Comparison of ENCODE assay signal across 1 cellular context in the genomic region with DNA sequence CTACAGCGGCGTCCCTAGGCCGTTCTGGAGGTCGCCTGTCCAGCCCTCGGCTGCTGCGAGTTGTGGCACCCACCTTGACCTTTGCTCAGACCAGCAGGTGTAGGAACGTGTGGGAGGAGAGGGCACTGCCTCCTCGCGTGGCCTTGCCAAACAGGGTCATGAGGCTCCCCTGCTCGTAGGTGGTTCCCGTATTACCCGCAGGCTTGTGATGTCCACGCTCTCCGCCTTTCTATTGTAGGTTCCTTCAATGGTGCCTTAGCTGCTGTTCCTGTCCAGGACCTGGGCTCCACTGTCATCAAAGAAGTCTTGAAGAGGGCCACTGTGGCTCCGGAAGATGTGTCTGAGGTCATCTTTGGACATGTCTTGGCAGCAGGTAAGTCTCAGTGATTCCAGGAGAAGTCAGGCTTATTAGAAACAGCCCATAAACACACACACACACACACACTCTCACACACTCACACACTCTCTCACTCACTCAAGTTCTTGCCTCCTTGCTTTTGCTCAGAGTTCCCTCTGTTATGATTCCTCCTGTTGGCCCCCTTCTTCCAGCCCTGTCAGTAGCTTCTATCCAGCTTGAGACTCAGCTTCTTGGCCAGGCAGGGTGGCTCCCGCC.
TF ChIP-seq lines count a peak whose summit lies in the region.

No MANE protein-coding gene starts in this region.

TF ChIP-seq in HepG2, 621 proteins besides CTCF, POLR2A, EP300 and RAD21 (continued from another document and continues in another):
- TF ChIP-seq, protein P1, sequence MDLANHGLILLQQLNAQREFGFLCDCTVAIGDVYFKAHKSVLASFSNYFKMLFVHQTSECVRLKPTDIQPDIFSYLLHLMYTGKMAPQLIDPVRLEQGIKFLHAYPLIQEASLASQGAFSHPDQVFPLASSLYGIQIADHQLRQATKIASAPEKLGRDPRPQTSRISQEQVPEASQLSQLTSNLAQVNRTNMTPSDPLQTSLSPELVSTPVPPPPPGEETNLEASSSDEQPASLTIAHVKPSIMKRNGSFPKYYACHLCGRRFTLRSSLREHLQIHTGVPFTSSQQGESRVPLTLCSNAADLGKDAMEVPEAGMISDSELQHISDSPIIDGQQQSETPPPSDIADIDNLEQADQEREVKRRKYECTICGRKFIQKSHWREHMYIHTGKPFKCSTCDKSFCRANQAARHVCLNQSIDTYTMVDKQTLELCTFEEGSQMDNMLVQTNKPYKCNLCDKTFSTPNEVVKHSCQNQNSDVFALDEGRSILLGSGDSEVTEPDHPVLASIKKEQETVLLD (CRISPR knock-in tag; IDR thresholded peaks at IDR 0.05; ENCODE audit: low read depth): no peak
- TF ChIP-seq CCDC6 (CRISPR knock-in tag; IDR thresholded peaks at IDR 0.05): no peak
- TF ChIP-seq ESRRA (CRISPR knock-in tag; IDR thresholded peaks at IDR 0.05; ENCODE audit: low read depth): peak; percentile 97
- no peak for TF ChIP-seq CHD2 (IDR thresholded peaks at IDR 0.05; ENCODE audit: low read depth, low read length)
- TF ChIP-seq ZNF749 (CRISPR knock-in tag; IDR thresholded peaks at IDR 0.05; ENCODE audit: borderline replicate concordance): peak; percentile 40; the same call in 1 of the 2 replicates
- TF ChIP-seq ZNF672 (CRISPR knock-in tag; IDR thresholded peaks at IDR 0.05): no peak
- TF ChIP-seq, protein P2, sequence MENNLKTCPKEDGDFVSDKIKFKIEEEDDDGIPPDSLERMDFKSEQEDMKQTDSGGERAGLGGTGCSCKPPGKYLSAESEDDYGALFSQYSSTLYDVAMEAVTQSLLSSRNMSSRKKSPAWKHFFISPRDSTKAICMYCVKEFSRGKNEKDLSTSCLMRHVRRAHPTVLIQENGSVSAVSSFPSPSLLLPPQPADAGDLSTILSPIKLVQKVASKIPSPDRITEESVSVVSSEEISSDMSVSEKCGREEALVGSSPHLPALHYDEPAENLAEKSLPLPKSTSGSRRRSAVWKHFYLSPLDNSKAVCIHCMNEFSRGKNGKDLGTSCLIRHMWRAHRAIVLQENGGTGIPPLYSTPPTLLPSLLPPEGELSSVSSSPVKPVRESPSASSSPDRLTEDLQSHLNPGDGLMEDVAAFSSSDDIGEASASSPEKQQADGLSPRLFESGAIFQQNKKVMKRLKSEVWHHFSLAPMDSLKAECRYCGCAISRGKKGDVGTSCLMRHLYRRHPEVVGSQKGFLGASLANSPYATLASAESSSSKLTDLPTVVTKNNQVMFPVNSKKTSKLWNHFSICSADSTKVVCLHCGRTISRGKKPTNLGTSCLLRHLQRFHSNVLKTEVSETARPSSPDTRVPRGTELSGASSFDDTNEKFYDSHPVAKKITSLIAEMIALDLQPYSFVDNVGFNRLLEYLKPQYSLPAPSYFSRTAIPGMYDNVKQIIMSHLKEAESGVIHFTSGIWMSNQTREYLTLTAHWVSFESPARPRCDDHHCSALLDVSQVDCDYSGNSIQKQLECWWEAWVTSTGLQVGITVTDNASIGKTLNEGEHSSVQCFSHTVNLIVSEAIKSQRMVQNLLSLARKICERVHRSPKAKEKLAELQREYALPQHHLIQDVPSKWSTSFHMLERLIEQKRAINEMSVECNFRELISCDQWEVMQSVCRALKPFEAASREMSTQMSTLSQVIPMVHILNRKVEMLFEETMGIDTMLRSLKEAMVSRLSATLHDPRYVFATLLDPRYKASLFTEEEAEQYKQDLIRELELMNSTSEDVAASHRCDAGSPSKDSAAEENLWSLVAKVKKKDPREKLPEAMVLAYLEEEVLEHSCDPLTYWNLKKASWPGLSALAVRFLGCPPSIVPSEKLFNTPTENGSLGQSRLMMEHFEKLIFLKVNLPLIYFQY (CRISPR knock-in tag; IDR thresholded peaks at IDR 0.05; ENCODE audit: borderline replicate concordance): no peak
- 0 out of 2 replicates have a peak, but pooled peaks have one; percentile 51 for TF ChIP-seq HMG20B (CRISPR knock-in tag; conservative IDR thresholded peaks at IDR 0.05)
- no peak for TF ChIP-seq ZNF879 (CRISPR knock-in tag; IDR thresholded peaks at IDR 0.05)
- no peak for TF ChIP-seq ZNF124 (CRISPR knock-in tag; IDR thresholded peaks at IDR 0.05)
- TF ChIP-seq KDM2A (CRISPR knock-in tag; IDR thresholded peaks at IDR 0.05; ENCODE audit: borderline replicate concordance, low read depth): no peak
- no peak for TF ChIP-seq TCF7L2 (IDR thresholded peaks at IDR 0.05; ENCODE audit: low read depth, low read length)
- TF ChIP-seq ZNF598 (CRISPR knock-in tag; IDR thresholded peaks at IDR 0.05; ENCODE audit: borderline replicate concordance): peak; percentile 98
- TF ChIP-seq ZNF337 (CRISPR knock-in tag; IDR thresholded peaks at IDR 0.05; ENCODE audit: borderline replicate concordance, low read depth): peak; percentile 78; the same call in 1 of the 2 replicates
- TF ChIP-seq, protein P3, sequence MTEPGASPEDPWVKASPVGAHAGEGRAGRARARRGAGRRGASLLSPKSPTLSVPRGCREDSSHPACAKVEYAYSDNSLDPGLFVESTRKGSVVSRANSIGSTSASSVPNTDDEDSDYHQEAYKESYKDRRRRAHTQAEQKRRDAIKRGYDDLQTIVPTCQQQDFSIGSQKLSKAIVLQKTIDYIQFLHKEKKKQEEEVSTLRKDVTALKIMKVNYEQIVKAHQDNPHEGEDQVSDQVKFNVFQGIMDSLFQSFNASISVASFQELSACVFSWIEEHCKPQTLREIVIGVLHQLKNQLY (CRISPR knock-in tag; IDR thresholded peaks at IDR 0.05): peak; percentile 79; the same call in 1 of the 2 replicates
- TF ChIP-seq KAT8 (CRISPR knock-in tag; IDR thresholded peaks at IDR 0.05): no peak
- TF ChIP-seq PPARG (CRISPR knock-in tag; conservative IDR thresholded peaks at IDR 0.05): peak; percentile 88
- TF ChIP-seq, protein P4, sequence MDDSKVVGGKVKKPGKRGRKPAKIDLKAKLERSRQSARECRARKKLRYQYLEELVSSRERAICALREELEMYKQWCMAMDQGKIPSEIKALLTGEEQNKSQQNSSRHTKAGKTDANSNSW (CRISPR knock-in tag; IDR thresholded peaks at IDR 0.05; ENCODE audit: borderline replicate concordance): no peak; the same call in 1 of the 2 replicates
- no peak for TF ChIP-seq ZNF850 (CRISPR knock-in tag; conservative IDR thresholded peaks at IDR 0.05)
- TF ChIP-seq, protein P5, sequence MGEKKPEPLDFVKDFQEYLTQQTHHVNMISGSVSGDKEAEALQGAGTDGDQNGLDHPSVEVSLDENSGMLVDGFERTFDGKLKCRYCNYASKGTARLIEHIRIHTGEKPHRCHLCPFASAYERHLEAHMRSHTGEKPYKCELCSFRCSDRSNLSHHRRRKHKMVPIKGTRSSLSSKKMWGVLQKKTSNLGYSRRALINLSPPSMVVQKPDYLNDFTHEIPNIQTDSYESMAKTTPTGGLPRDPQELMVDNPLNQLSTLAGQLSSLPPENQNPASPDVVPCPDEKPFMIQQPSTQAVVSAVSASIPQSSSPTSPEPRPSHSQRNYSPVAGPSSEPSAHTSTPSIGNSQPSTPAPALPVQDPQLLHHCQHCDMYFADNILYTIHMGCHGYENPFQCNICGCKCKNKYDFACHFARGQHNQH (CRISPR knock-in tag; IDR thresholded peaks at IDR 0.05): no peak; the same call in 1 of the 2 replicates
- TF ChIP-seq ZNF343 (CRISPR knock-in tag; IDR thresholded peaks at IDR 0.05): 0 out of 2 replicates have a peak, but pooled peaks have one; percentile 9
- peak; percentile 58; the same call in 1 of the 2 replicates for TF ChIP-seq MXD4 (CRISPR knock-in tag; IDR thresholded peaks at IDR 0.05)
- TF ChIP-seq MIER2 (CRISPR knock-in tag; IDR thresholded peaks at IDR 0.05): peak; percentile 55; the same call in 1 of the 2 replicates
- TF ChIP-seq, protein P6, sequence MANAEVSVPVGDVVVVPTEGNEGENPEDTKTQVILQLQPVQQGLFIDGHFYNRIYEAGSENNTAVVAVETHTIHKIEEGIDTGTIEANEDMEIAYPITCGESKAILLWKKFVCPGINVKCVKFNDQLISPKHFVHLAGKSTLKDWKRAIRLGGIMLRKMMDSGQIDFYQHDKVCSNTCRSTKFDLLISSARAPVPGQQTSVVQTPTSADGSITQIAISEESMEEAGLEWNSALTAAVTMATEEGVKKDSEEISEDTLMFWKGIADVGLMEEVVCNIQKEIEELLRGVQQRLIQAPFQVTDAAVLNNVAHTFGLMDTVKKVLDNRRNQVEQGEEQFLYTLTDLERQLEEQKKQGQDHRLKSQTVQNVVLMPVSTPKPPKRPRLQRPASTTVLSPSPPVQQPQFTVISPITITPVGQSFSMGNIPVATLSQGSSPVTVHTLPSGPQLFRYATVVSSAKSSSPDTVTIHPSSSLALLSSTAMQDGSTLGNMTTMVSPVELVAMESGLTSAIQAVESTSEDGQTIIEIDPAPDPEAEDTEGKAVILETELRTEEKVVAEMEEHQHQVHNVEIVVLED (CRISPR knock-in tag; IDR thresholded peaks at IDR 0.05; ENCODE audit: borderline replicate concordance): peak; percentile 55; the same call in 1 of the 2 replicates
- 0 out of 2 replicates have a peak, but pooled peaks have one; percentile 3 for TF ChIP-seq ZMYM3 (CRISPR knock-in tag; IDR thresholded peaks at IDR 0.05)
- no peak for TF ChIP-seq ATM (IDR thresholded peaks at IDR 0.05; ENCODE audit: borderline replicate concordance)
- 0 out of 2 replicates have a peak, but pooled peaks have one; percentile 15 for TF ChIP-seq NCOA5 (CRISPR knock-in tag; IDR thresholded peaks at IDR 0.05)
- TF ChIP-seq ZFP36L1 (CRISPR knock-in tag; IDR thresholded peaks at IDR 0.05): peak; percentile 78; the same call in 1 of the 2 replicates
- TF ChIP-seq EHMT2 (IDR thresholded peaks at IDR 0.05; ENCODE audit: borderline replicate concordance, low read depth, low read length): no peak
- TF ChIP-seq MEF2D (CRISPR knock-in tag; IDR thresholded peaks at IDR 0.05): no peak
- TF ChIP-seq ZNF207 (IDR thresholded peaks at IDR 0.05; ENCODE audit: borderline replicate concordance): no peak
- 0 out of 2 replicates have a peak, but pooled peaks have one; percentile 30 for TF ChIP-seq KDM6A (CRISPR knock-in tag; IDR thresholded peaks at IDR 0.05; ENCODE audit: low read depth)
- TF ChIP-seq ZNF251 (CRISPR knock-in tag; IDR thresholded peaks at IDR 0.05): no peak
- TF ChIP-seq ZNF629 (CRISPR knock-in tag; conservative IDR thresholded peaks at IDR 0.05): peak; percentile 43
- TF ChIP-seq MAFG (CRISPR knock-in tag; IDR thresholded peaks at IDR 0.05): no peak
- TF ChIP-seq ATF7 (IDR thresholded peaks at IDR 0.05): no peak
- 0 out of 2 replicates have a peak, but pooled peaks have one; percentile 54 for TF ChIP-seq ATF7 (CRISPR knock-in tag; IDR thresholded peaks at IDR 0.05)
- TF ChIP-seq, protein P7, sequence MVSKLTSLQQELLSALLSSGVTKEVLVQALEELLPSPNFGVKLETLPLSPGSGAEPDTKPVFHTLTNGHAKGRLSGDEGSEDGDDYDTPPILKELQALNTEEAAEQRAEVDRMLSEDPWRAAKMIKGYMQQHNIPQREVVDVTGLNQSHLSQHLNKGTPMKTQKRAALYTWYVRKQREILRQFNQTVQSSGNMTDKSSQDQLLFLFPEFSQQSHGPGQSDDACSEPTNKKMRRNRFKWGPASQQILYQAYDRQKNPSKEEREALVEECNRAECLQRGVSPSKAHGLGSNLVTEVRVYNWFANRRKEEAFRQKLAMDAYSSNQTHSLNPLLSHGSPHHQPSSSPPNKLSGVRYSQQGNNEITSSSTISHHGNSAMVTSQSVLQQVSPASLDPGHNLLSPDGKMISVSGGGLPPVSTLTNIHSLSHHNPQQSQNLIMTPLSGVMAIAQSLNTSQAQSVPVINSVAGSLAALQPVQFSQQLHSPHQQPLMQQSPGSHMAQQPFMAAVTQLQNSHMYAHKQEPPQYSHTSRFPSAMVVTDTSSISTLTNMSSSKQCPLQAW (CRISPR knock-in tag; IDR thresholded peaks at IDR 0.05): no peak
- TF ChIP-seq GATAD1 (CRISPR knock-in tag; IDR thresholded peaks at IDR 0.05): no peak
- no peak for TF ChIP-seq CCAR2 (optimal IDR thresholded peaks at IDR 0.05; ENCODE audit: low read depth, low read length)
- TF ChIP-seq, protein P8, sequence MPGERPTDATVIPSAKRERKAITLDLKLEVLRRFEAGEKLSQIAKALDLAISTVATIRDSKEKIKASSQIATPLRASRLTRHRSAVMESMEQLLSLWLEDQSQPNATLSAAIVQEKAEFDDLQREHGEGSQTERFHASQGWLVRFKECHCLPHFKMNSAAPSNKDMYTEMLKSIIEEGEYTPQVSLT (CRISPR knock-in tag; IDR thresholded peaks at IDR 0.05; ENCODE audit: borderline replicate concordance, low read depth): no peak
- TF ChIP-seq, protein P9, sequence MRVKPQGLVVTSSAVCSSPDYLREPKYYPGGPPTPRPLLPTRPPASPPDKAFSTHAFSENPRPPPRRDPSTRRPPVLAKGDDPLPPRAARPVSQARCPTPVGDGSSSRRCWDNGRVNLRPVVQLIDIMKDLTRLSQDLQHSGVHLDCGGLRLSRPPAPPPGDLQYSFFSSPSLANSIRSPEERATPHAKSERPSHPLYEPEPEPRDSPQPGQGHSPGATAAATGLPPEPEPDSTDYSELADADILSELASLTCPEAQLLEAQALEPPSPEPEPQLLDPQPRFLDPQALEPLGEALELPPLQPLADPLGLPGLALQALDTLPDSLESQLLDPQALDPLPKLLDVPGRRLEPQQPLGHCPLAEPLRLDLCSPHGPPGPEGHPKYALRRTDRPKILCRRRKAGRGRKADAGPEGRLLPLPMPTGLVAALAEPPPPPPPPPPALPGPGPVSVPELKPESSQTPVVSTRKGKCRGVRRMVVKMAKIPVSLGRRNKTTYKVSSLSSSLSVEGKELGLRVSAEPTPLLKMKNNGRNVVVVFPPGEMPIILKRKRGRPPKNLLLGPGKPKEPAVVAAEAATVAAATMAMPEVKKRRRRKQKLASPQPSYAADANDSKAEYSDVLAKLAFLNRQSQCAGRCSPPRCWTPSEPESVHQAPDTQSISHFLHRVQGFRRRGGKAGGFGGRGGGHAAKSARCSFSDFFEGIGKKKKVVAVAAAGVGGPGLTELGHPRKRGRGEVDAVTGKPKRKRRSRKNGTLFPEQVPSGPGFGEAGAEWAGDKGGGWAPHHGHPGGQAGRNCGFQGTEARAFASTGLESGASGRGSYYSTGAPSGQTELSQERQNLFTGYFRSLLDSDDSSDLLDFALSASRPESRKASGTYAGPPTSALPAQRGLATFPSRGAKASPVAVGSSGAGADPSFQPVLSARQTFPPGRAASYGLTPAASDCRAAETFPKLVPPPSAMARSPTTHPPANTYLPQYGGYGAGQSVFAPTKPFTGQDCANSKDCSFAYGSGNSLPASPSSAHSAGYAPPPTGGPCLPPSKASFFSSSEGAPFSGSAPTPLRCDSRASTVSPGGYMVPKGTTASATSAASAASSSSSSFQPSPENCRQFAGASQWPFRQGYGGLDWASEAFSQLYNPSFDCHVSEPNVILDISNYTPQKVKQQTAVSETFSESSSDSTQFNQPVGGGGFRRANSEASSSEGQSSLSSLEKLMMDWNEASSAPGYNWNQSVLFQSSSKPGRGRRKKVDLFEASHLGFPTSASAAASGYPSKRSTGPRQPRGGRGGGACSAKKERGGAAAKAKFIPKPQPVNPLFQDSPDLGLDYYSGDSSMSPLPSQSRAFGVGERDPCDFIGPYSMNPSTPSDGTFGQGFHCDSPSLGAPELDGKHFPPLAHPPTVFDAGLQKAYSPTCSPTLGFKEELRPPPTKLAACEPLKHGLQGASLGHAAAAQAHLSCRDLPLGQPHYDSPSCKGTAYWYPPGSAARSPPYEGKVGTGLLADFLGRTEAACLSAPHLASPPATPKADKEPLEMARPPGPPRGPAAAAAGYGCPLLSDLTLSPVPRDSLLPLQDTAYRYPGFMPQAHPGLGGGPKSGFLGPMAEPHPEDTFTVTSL (CRISPR knock-in tag; IDR thresholded peaks at IDR 0.05; ENCODE audit: borderline replicate concordance): no peak; the same call in 1 of the 2 replicates
- no peak for TF ChIP-seq HNRNPH1 (optimal IDR thresholded peaks at IDR 0.05; ENCODE audit: low read depth, low read length)
- TF ChIP-seq RNF2 (conservative IDR thresholded peaks at IDR 0.05; ENCODE audit: low read depth): peak; percentile 78; the same call in 1 of the 2 replicates
- TF ChIP-seq ZNF12 (CRISPR knock-in tag; IDR thresholded peaks at IDR 0.05): peak; percentile 81
- TF ChIP-seq ZNF557 (CRISPR knock-in tag; IDR thresholded peaks at IDR 0.05): no peak
- TF ChIP-seq YEATS2 (CRISPR knock-in tag; IDR thresholded peaks at IDR 0.05; ENCODE audit: borderline replicate concordance): no peak
